In genomic region chr16:31458835-31459721, GRCh38 we compare ENCODE assay signal across 8 cellular contexts. TPM values are rescaled to one million over a fixed set of nuclear protein-coding genes. Genes with fewer than 3 reads are reported as not detected.
DNase-seq lines count a peak whose midpoint lies in the region; ATAC-seq and TF ChIP-seq lines count a peak whose summit lies in the region.

Gene ARMC5 (plus strand): TSS chr16:31459501. CDS start chr16:31459525, 24 bp downstream.

- no peaks in the 10 kb centered on the region for H3F3A ChIP-seq in OCI-LY1 (ENCODE audit: insufficient read depth, low read length)

- peak within 1 kb of the TSS; percentile 78 for H3K4me2 ChIP-seq in OCI-LY1 (ENCODE audit: low read length)

- H3K9ac ChIP-seq in OCI-LY1 (ENCODE audit: low read length): peak within 1 kb of the TSS; percentile 79

- H3K4me1 ChIP-seq in OCI-LY1 (ENCODE audit: insufficient read depth, low read length, severe bottlenecking): peaks cover 23% of the 10 kb centered on the region

- peaks cover 8% of the 10 kb centered on the region; the same call in 1 of the 2 replicates for H3K36me3 ChIP-seq in OCI-LY1 (ENCODE audit: insufficient read depth, low read length)

- no peaks in the 10 kb centered on the region for H3K79me2 ChIP-seq in OCI-LY1 (ENCODE audit: insufficient read depth, low read length)

- H3K4me1 Mint-ChIP-seq in endothelial cell (ENCODE audit: unreplicated experiment): peaks cover 21% of the 10 kb centered on the region

- H4K20me1 ChIP-seq in OCI-LY1 (ENCODE audit: insufficient read depth, low read length): no peaks in the 10 kb centered on the region

- peak within 1 kb of the TSS; percentile 77 for H3K4me3 ChIP-seq in OCI-LY1 (ENCODE audit: low read depth, low read length, poor library complexity, severe bottlenecking)

- DNase-seq in DMS 273 treated with DMSO at 0.1 percent for 48 hours (lab: John Stamatoyannopoulos, UW) (peak; percentile 88), HuH-7 (ENCODE audit: low spot score) (peak; percentile 85), endothelial cell (ENCODE audit: low spot score) (peak; percentile 90), middle frontal gyrus (ENCODE audit: extremely low spot score, low spot score) (peak; percentile 98)
- DNase-seq in activated CD8-positive, alpha-beta memory T cell treated with anti-CD3 and anti-CD28 coated beads, Interleukin-2, amount 50 U/mL, for 48 hours: peak; percentile 96
- peak; percentile 92 to 94 for DNase-seq in stimulated activated CD8-positive, alpha-beta memory T cell treated with anti-CD3 and anti-CD28 coated beads, Interleukin-2, amount 100 ng/mL, for 48 hours (ENCODE audit: low read depth in 2 of 2)

- peak within 1 kb of the TSS; percentile 87 for H3K27ac ChIP-seq in OCI-LY1 (ENCODE audit: low read depth, low read length, poor library complexity, severe bottlenecking)

- no peaks in the 10 kb centered on the region for H3K9me2 ChIP-seq in OCI-LY1 (ENCODE audit: low read depth, low read length)

- peak within 1 kb of the TSS; percentile 94 for H3K4me3 Mint-ChIP-seq in endothelial cell (ENCODE audit: unreplicated experiment)

- no peaks in the 10 kb centered on the region for H3K9me3 ChIP-seq in OCI-LY1 (ENCODE audit: low read length)

- no peak within 1 kb of the TSS for H2AFZ ChIP-seq in OCI-LY1 (ENCODE audit: low read length)

- H3K27me3 ChIP-seq in OCI-LY1 (ENCODE audit: insufficient read depth, low read length): no peaks in the 10 kb centered on the region

- peak; percentile 68 for ATAC-seq in GM21515 (IDR thresholded peaks at IDR 0.05; ENCODE audit: unreplicated experiment)

- TF ChIP-seq CTCF in OCI-LY1 (IDR thresholded peaks at IDR 0.05; ENCODE audit: low read length): peak; percentile 69
- TF ChIP-seq CTCF in endothelial cell (IDR thresholded peaks at IDR 0.05; ENCODE audit: unreplicated experiment): no peak

- H3K36me3 Mint-ChIP-seq in endothelial cell (ENCODE audit: low read depth, unreplicated experiment): peaks cover 4% of the 10 kb centered on the region

- H3K9me3 Mint-ChIP-seq in endothelial cell (ENCODE audit: unreplicated experiment): no peaks in the 10 kb centered on the region

- peaks cover 26% of the 10 kb centered on the region for H3K27me3 Mint-ChIP-seq in endothelial cell (ENCODE audit: unreplicated experiment)

- H3K27ac Mint-ChIP-seq in endothelial cell (ENCODE audit: unreplicated experiment): peak within 1 kb of the TSS; percentile 93

RNA-seq across cellular contexts. Expression of gene ARMC5, which starts in this region (rescaled TPM):
- 15.9 TPM for total RNA-seq in endothelial cell (ENCODE audit: unreplicated experiment)

Comparison
In these comparisons a context has a peak if more than half of its experiments do, and no peak if none do; other contexts are left out.
1. Peak in every context shown above with its lines: DNase-seq, ATAC-seq, H3K4me3 ChIP-seq and H3K27ac ChIP-seq.